Comparison of ENCODE assay signal across 9 cellular contexts in the genomic region with DNA sequence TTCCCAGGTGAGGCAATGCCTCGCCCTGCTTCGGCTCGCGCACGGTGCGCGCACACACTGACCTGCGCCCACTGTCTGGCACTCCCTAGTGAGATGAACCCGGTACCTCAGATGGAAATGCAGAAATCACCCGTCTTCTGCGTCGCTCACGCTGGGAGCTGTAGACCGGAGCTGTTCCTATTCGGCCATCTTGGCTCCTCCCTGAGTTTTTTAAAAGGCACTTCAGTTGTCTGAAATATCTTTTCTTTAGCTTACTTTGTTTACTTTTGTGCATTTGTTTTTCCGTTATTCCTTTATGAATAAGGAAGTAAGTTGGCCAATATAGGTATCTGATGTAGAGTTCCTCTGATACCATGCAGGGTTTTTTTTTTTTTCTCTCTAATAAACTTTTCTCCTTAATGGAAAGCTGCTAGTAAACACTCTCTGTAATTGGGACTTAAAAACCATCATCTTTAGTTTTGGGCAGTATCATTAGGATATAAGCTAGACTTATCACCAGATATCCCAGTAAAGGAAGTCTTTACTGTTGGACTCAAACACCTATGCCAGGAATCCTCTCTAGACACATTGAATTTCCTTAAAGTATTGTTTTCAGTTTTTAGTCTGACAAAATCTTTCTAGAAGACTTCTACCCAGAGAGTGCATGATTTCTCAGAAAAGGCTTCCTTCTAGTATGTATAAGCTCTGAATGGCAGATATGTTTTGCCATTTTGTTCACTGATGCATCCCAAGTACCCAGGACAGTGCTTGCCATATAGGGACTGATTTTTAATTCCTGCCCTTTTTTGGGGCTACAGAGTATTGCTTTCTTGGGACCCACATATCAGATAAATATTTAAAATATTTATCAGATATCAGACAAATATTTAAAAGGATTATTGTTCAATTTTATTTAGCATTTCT. TPM values are rescaled to one million over a fixed set of nuclear protein-coding genes. Genes with fewer than 3 reads are reported as not detected.
A peak's percentile ranks its signal among the peaks of the same experiment; 100 is the strongest.
DNase-seq lines count a peak whose midpoint lies in the region; ATAC-seq, FAIRE-seq and TF ChIP-seq lines count a peak whose summit lies in the region.
"Had no signal": no experiment of that assay in that cellular context is flagged by ENCODE, and none has a peak within 500 bp of the region (broad histone marks: within the 10 kb centered on the region; RNA-seq: fewer than 3 reads in every experiment).

No MANE protein-coding gene starts in this region.

- peak overlapping the region; percentile 85 for H3K27ac Mint-ChIP-seq in activated CD8-positive, alpha-beta T cell treated with anti-CD3 and anti-CD28 coated beads for 36 hours

- H3K4me1 ChIP-seq in kidney (ENCODE audit: control insufficient read depth in 1 of 2, insufficient read depth in 1 of 2, low read depth in 1 of 2, low read length in 2 of 2) (no peaks in the 10 kb centered on the region), suprapubic skin (no peaks in the 10 kb centered on the region)

- no peaks in the 10 kb centered on the region for H3K9me3 ChIP-seq in kidney (ENCODE audit: control insufficient read depth in 1 of 2, low read length in 2 of 2)
- no peaks in the 10 kb centered on the region for H3K9me3 ChIP-seq in suprapubic skin

- no peak for FAIRE-seq in kidney (lab: Jason Lieb, UNC)

- H3K27ac ChIP-seq in kidney (ENCODE audit: low read depth in 2 of 2, low read length in 2 of 2) (no peak overlapping the region), suprapubic skin (peak overlapping the region; percentile 61)

- no peaks in the 10 kb centered on the region for H3K9me3 Mint-ChIP-seq in activated CD8-positive, alpha-beta T cell treated with anti-CD3 and anti-CD28 coated beads for 36 hours

- peak; percentile 1 for DNase-seq in activated CD8-positive, alpha-beta memory T cell treated with anti-CD3 and anti-CD28 coated beads, Interleukin-2, amount 50 U/mL, for 1 hour (ENCODE audit: extremely low read depth)
- no peak for DNase-seq in activated CD8-positive, alpha-beta memory T cell treated with anti-CD3 and anti-CD28 coated beads, Interleukin-2, amount 50 U/mL, for 4 hours
- DNase-seq in activated CD8-positive, alpha-beta T cell treated with anti-CD3 and anti-CD28 coated beads for 36 hours: no peak
- DNase-seq in kidney (no peak), suprapubic skin (ENCODE audit: low spot score in 2 of 2) (no peak), GM03348 (ENCODE audit: low spot score) (no peak), T1000 (lab: John Stamatoyannopoulos, UW) (no peak), SIG-M5 (lab: John Stamatoyannopoulos, UW) (no peak)
- DNase-seq: AML-193 had no signal

- CTCF ChIA-PET in activated CD8-positive, alpha-beta T cell treated with anti-CD3 and anti-CD28 coated beads for 36 hours (lab: Charles Lee): interaction anchor here (1.0 to 1.7 kb wide), 3 partner anchors 16 to 92 kb away, joined by 3 to 4 read pairs (median 3); no protein-coding TSS in a partner anchor

- WGBS in suprapubic skin: 42% methylated on average over 8 of the region's 16 CpGs

- no peak overlapping the region for H3K9ac ChIP-seq in kidney (ENCODE audit: low read length in 2 of 2)

- H3K4me3 ChIP-seq in kidney (ENCODE audit: low read length in 2 of 2) (peak overlapping the region; percentile 9 to 32), suprapubic skin (peak overlapping the region; percentile 36)

- intact Hi-C loops in activated CD8-positive, alpha-beta T cell treated with anti-CD3 and anti-CD28 coated beads for 36 hours (cut with micrococcal nuclease): no loop called here
- intact Hi-C loops in kidney (cut with DNase I): no loop called here

- H3K36me3 Mint-ChIP-seq in activated CD8-positive, alpha-beta T cell treated with anti-CD3 and anti-CD28 coated beads for 36 hours (ENCODE audit: low read depth): peaks cover 4% of the 10 kb centered on the region

- TF ChIP-seq POLR2A in suprapubic skin (IDR thresholded peaks at IDR 0.05): no peak

- H3K27me3 Mint-ChIP-seq in activated CD8-positive, alpha-beta T cell treated with anti-CD3 and anti-CD28 coated beads for 36 hours: no peaks in the 10 kb centered on the region

- peaks cover 9% of the 10 kb centered on the region for H3K4me1 Mint-ChIP-seq in activated CD8-positive, alpha-beta T cell treated with anti-CD3 and anti-CD28 coated beads for 36 hours (ENCODE audit: low read depth)

- ATAC-seq in activated CD8-positive, alpha-beta T cell treated with anti-CD3 and anti-CD28 coated beads for 36 hours: peak; percentile 34

- no peaks in the 10 kb centered on the region for H3K27me3 ChIP-seq in suprapubic skin

- POLR2A ChIA-PET in activated CD8-positive, alpha-beta T cell treated with anti-CD3 and anti-CD28 coated beads for 36 hours (lab: Charles Lee): interaction anchor here (0.7 to 1.5 kb wide), 3 partner anchors 18 to 141 kb away, joined by 3 read pairs; no protein-coding TSS in a partner anchor

- H3K36me3 ChIP-seq in kidney (ENCODE audit: control insufficient read depth in 1 of 2, insufficient read depth in 2 of 2, low read length in 2 of 2) (no peaks in the 10 kb centered on the region), suprapubic skin (no peaks in the 10 kb centered on the region)

- TF ChIP-seq EP300 in suprapubic skin (IDR thresholded peaks at IDR 0.05): no peak

- peak overlapping the region; percentile 73 for H3K4me3 Mint-ChIP-seq in activated CD8-positive, alpha-beta T cell treated with anti-CD3 and anti-CD28 coated beads for 36 hours

- TF ChIP-seq CTCF in activated CD8-positive, alpha-beta T cell treated with anti-CD3 and anti-CD28 coated beads for 36 hours (IDR thresholded peaks at IDR 0.05): no peak
- TF ChIP-seq CTCF in kidney (IDR thresholded peaks at IDR 0.05; ENCODE audit: borderline replicate concordance, extremely low read depth, insufficient read depth) (no peak), suprapubic skin (IDR thresholded peaks at IDR 0.05) (no peak)

RNA-seq across cellular contexts. Expression of a gene that starts 35.8 kb away (rescaled TPM):
- total RNA-seq in activated CD8-positive, alpha-beta T cell treated with anti-CD3 and anti-CD28 coated beads for 36 hours: 1 to 10 TPM; 3.5 to 3.8 TPM
- total RNA-seq in kidney (19.8 TPM), suprapubic skin (1 to 10 TPM; 1.7 to 5.0 (median 2.6) TPM)
- 11.3 TPM for polyA plus RNA-seq in kidney (ENCODE audit: insufficient read depth, low read depth, low replicate concordance)
